8 cellular contexts compared by ENCODE assay signal in the genomic region with DNA sequence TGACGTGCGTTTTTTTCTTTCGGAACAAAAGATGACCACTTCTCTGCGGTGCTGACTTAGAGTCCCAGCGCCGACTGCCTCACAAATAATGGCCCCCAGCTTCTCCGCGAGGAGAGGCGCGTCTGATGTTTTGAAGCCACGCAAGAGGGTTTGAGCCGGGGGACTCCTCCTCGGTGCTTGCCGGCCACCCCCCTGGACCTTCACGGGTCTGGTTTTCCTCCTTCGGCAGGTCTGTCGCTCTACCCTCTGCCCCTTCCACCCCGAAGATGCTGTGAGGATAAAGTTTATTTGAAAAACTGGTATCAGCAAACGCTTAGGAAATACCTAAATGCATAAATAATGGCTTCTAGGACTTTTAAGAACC. TPM values are rescaled to one million over a fixed set of nuclear protein-coding genes. Genes with fewer than 3 reads are reported as not detected.
A peak's percentile ranks its signal among the peaks of the same experiment; 100 is the strongest.
DNase-seq lines count a peak whose midpoint lies in the region; ATAC-seq and TF ChIP-seq lines count a peak whose summit lies in the region.

No MANE protein-coding gene starts in this region.

- TF ChIP-seq CTCF in cardiac muscle cell (IDR thresholded peaks at IDR 0.05; ENCODE audit: low read depth, low read length) (no peak), stomach (IDR thresholded peaks at IDR 0.05) (no peak)

- peak overlapping the region; percentile 64 for H3K9ac ChIP-seq in iPS-18a (ENCODE audit: low read length)

- intact Hi-C loops in Right ventricle myocardium superior (cut with DNase I) (no loop called here), stomach (cut with DNase I; ENCODE audit: low total_unique reads) (no loop called here)

- WGBS in stomach, 5 donors, result 0 to 1% (median 0%) methylated on average over 16 to 19 of the region's 19 CpGs

- ATAC-seq in Right ventricle myocardium superior (ENCODE audit: poor library complexity) (no peak), GM21515 (IDR thresholded peaks at IDR 0.05; ENCODE audit: unreplicated experiment) (no peak)
- ATAC-seq in activated CD8-positive, alpha-beta T cell treated with anti-CD3 and anti-CD28 coated beads, Interleukin-2, amount 10 ng/mL, durations not matched to agents 7 days and 5 days, result no peak

- POLR2A ChIA-PET in activated CD8-positive, alpha-beta T cell treated with anti-CD3 and anti-CD28 coated beads, Interleukin-2, amount 10 ng/mL, durations not matched to agents 7 days and 5 days (lab: Charles Lee), result interaction anchor here (0.6 to 3.2 kb wide), 13 partner anchors 13 to 292 kb away, joined by 3 to 27 read pairs (median 6); a partner anchor contains a TSS

- H3K4me3 ChIP-seq in cardiac muscle cell, result peak overlapping the region; percentile 88
- H3K4me3 ChIP-seq in iPS-18a (ENCODE audit: low read length), result peak overlapping the region; percentile 84
- H3K4me3 ChIP-seq in stomach, result peak overlapping the region; percentile 69 to 97 (median 89)

- H3K9me3 Mint-ChIP-seq in activated CD8-positive, alpha-beta T cell treated with anti-CD3 and anti-CD28 coated beads, Interleukin-2, amount 10 ng/mL, durations not matched to agents 7 days and 5 days (ENCODE audit: insufficient read depth), result no peaks in the 10 kb centered on the region

- H3K4me1 ChIP-seq in cardiac muscle cell (ENCODE audit: low read depth) (peaks cover 11% of the 10 kb centered on the region), iPS-18a (ENCODE audit: control insufficient read depth, low read depth, low read length) (peaks cover 17% of the 10 kb centered on the region), stomach (peaks cover 20 to 61% (median 41%) of the 10 kb centered on the region in 4 donors)

- H3K27ac ChIP-seq in cardiac muscle cell (peak overlapping the region; percentile 77), iPS-18a (ENCODE audit: low read length) (no peak overlapping the region), stomach (peak overlapping the region; percentile 88 to 94 (median 93))

- H3K9me3 ChIP-seq in cardiac muscle cell (ENCODE audit: low read depth) (no peaks in the 10 kb centered on the region), iPS-18a (ENCODE audit: control insufficient read depth, low read depth, low read length) (no peaks in the 10 kb centered on the region), stomach (no peaks in the 10 kb centered on the region)

- DNase-seq in cardiac muscle cell (ENCODE audit: low read depth in 1 of 2, low spot score in 1 of 2) (peak in 1 of 2 donors; percentile 74), Right ventricle myocardium superior (no peak), stomach (no peak), NCI-H524 (lab: John Stamatoyannopoulos, UW) (no peak), epidermal melanocyte (ENCODE audit: insufficient read length, low spot score) (no peak)
- DNase-seq in activated CD8-positive, alpha-beta T cell treated with anti-CD3 and anti-CD28 coated beads, Interleukin-2, amount 10 ng/mL, durations not matched to agents 7 days and 5 days, result peak; percentile 40

- H3K27me3 ChIP-seq in cardiac muscle cell, result no peaks in the 10 kb centered on the region
- H3K27me3 ChIP-seq in iPS-18a (ENCODE audit: control insufficient read depth, insufficient read depth, low read length), result no peaks in the 10 kb centered on the region
- H3K27me3 ChIP-seq in stomach, result no peaks in the 10 kb centered on the region

- CTCF ChIA-PET in activated CD8-positive, alpha-beta T cell treated with anti-CD3 and anti-CD28 coated beads, Interleukin-2, amount 10 ng/mL, durations not matched to agents 7 days and 5 days (lab: Charles Lee), result interaction anchor here (0.9 to 2.2 kb wide), 4 partner anchors 16 to 49 kb away, joined by 3 to 8 read pairs (median 4); no protein-coding TSS in a partner anchor

- peaks cover 61% of the 10 kb centered on the region for H3K4me1 Mint-ChIP-seq in activated CD8-positive, alpha-beta T cell treated with anti-CD3 and anti-CD28 coated beads, Interleukin-2, amount 10 ng/mL, durations not matched to agents 7 days and 5 days (ENCODE audit: low read depth)

- no peak for TF ChIP-seq POLR2A in stomach (IDR thresholded peaks at IDR 0.05)

- H3K27me3 Mint-ChIP-seq in activated CD8-positive, alpha-beta T cell treated with anti-CD3 and anti-CD28 coated beads, Interleukin-2, amount 10 ng/mL, durations not matched to agents 7 days and 5 days (ENCODE audit: low read depth), result no peaks in the 10 kb centered on the region

- H3K27ac Mint-ChIP-seq in activated CD8-positive, alpha-beta T cell treated with anti-CD3 and anti-CD28 coated beads, Interleukin-2, amount 10 ng/mL, durations not matched to agents 7 days and 5 days, result peak overlapping the region; percentile 94

- H3K4me3 Mint-ChIP-seq in activated CD8-positive, alpha-beta T cell treated with anti-CD3 and anti-CD28 coated beads, Interleukin-2, amount 10 ng/mL, durations not matched to agents 7 days and 5 days, result peak overlapping the region; percentile 94

- peaks cover 62% of the 10 kb centered on the region for H3K36me3 Mint-ChIP-seq in activated CD8-positive, alpha-beta T cell treated with anti-CD3 and anti-CD28 coated beads, Interleukin-2, amount 10 ng/mL, durations not matched to agents 7 days and 5 days (ENCODE audit: low read depth)

- peaks cover 12% of the 10 kb centered on the region for H3K36me3 ChIP-seq in cardiac muscle cell
- H3K36me3 ChIP-seq in iPS-18a (ENCODE audit: control insufficient read depth, low read depth, low read length), result peaks cover 20% of the 10 kb centered on the region
- peaks cover 7 to 29% (median 26%) of the 10 kb centered on the region in 4 donors for H3K36me3 ChIP-seq in stomach

- no peak for TF ChIP-seq EP300 in stomach (IDR thresholded peaks at IDR 0.05)

RNA-seq across cellular contexts. Expression of a gene that starts 0.6 kb away (rescaled TPM):
- 36.7 and 47.3 TPM in 2 replicates for total RNA-seq in cardiac muscle cell
- polyA plus RNA-seq in cardiac muscle cell, result 32.7 and 43.4 TPM in 2 replicates
- 10.4 TPM for total RNA-seq in Right ventricle myocardium superior
- 10 to 100 TPM; 86.2 to 87.4 TPM for total RNA-seq in activated CD8-positive, alpha-beta T cell treated with anti-CD3 and anti-CD28 coated beads, Interleukin-2, amount 10 ng/mL, durations not matched to agents 7 days and 5 days
- 10 to 100 TPM in 3 of 5 donors, 1 to 10 TPM in 2; 7.3 to 52.1 (median 16.9) TPM for total RNA-seq in stomach
- polyA plus RNA-seq in stomach, result 10 to 100 TPM; 15.9 to 32.4 (median 17.3) TPM

RNA-seq across cellular contexts. Expression of a gene that starts 0.8 kb away (rescaled TPM):
- total RNA-seq in cardiac muscle cell (31.1 and 66.5 TPM in 2 replicates), Right ventricle myocardium superior (31.4 TPM), stomach (10 to 100 TPM; 18.7 to 62.0 (median 31.7) TPM)
- polyA plus RNA-seq in cardiac muscle cell (56.5 and 65.5 TPM in 2 replicates), stomach (10 to 100 TPM; 54.5 to 67.5 (median 55.3) TPM)
- total RNA-seq in activated CD8-positive, alpha-beta T cell treated with anti-CD3 and anti-CD28 coated beads, Interleukin-2, amount 10 ng/mL, durations not matched to agents 7 days and 5 days, result 10 to 100 TPM; 89.7 to 91.7 TPM

RNA-seq across cellular contexts. Expression of a gene that starts 11.9 kb away (rescaled TPM):
- 28.2 and 39.4 TPM in 2 replicates for total RNA-seq in cardiac muscle cell
- 33.5 and 35.2 TPM in 2 replicates for polyA plus RNA-seq in cardiac muscle cell
- 12.0 TPM for total RNA-seq in Right ventricle myocardium superior
- total RNA-seq in activated CD8-positive, alpha-beta T cell treated with anti-CD3 and anti-CD28 coated beads, Interleukin-2, amount 10 ng/mL, durations not matched to agents 7 days and 5 days, result 10 to 100 TPM; 54.6 to 58.4 TPM
- 10 to 100 TPM in 4 of 5 donors, 1 to 10 TPM in 1; 6.4 to 77.6 (median 28.1) TPM for total RNA-seq in stomach
- polyA plus RNA-seq in stomach, result 10 to 100 TPM; 13.9 to 18.3 (median 16.6) TPM

RNA-seq across cellular contexts. Expression of a gene that starts 32.9 kb away (rescaled TPM):
- total RNA-seq in cardiac muscle cell (15.5 and 18.0 TPM in 2 replicates), Right ventricle myocardium superior (10.0 TPM), stomach (100 to 1,000 TPM in 1 of 5 donors, 10 to 100 TPM in 3, 1 to 10 TPM in 1; 6.7 to 151 (median 30.7) TPM)
- polyA plus RNA-seq in cardiac muscle cell (12.7 and 16.4 TPM in 2 replicates), stomach (10 to 100 TPM in 2 of 3 donors, 1 to 10 TPM in 1; 4.7 to 13.0 (median 11.1) TPM)
- total RNA-seq in activated CD8-positive, alpha-beta T cell treated with anti-CD3 and anti-CD28 coated beads, Interleukin-2, amount 10 ng/mL, durations not matched to agents 7 days and 5 days, result 10 to 100 TPM; 22.1 to 24.4 TPM
